Comparison of ENCODE assay signal across 1 cellular context in genomic region chr19:11448410-11448809, GRCh38.
TF ChIP-seq lines count a peak whose summit lies in the region.

No MANE protein-coding gene starts in this region.

TF ChIP-seq in K562, 482 proteins besides CTCF, POLR2A, EP300 and RAD21:
- TF ChIP-seq POLR2G (IDR thresholded peaks at IDR 0.05; ENCODE audit: low read depth, low read length) (peak; percentile 1; the same call in 1 of the 2 replicates), TBP (optimal IDR thresholded peaks at IDR 0.05; ENCODE audit: low read depth, low read length) (no peak), RBFOX2 (IDR thresholded peaks at IDR 0.05; ENCODE audit: low read depth, low read length) (0 out of 2 replicates have a peak, but pooled peaks have one; percentile 0)
